7 cellular contexts compared by ENCODE assay signal in the genomic region with DNA sequence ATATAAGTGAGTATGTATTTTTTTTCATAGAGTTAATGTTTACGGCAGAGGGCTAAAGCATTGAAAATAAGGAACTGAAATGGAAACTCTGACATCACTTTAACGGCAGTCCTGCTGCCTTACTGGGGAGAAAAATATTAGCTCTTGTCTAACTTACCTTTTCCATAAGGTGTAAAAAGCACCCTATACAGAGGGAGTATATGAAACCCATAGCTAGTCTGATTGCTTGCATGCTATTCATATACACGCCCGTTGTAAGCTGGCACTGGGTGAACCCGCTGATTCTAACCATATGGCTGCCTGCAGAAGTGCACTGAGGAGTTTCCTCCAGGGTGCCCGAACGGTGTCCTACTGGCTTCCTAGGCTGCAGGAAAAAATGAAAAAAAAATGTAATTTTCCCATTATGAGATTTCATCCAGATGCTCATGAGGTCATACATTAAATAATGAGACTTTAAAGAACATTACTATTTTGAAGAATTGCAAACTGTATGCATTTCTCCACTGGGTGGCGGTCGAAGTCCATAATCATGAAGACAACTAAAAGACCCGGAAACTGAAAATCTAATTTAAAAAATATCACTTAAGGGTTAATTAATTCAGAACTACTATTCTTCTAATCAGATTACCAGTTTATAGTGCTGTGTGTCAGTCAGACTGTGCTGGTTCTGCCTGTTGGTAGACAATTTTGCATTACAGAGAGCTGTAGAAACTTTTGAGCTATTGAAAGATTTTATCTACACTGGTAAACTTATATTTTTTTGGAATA.
A peak's percentile ranks its signal among the peaks of the same experiment; 100 is the strongest.
DNase-seq lines count a peak whose midpoint lies in the region; ATAC-seq and TF ChIP-seq lines count a peak whose summit lies in the region.

No MANE protein-coding gene starts in this region.

- TF ChIP-seq RAD21 in IMR-90 (IDR thresholded peaks at IDR 0.05; ENCODE audit: low read length) = peak; percentile 28; the same call in 1 of the 2 replicates

- H3K4me2 ChIP-seq in IMR-90 (ENCODE audit: low read depth, low read length) = no peak overlapping the region

- H2BK5ac ChIP-seq in IMR-90 (ENCODE audit: low read depth, low read length, poor library complexity, severe bottlenecking) = no peak overlapping the region

- no peak overlapping the region for H4K8ac ChIP-seq in IMR-90 (ENCODE audit: low read depth in 2 of 2, low read length in 2 of 2)

- TF ChIP-seq CTCF in GM12874 (IDR thresholded peaks at IDR 0.05; ENCODE audit: insufficient read depth, low read depth, low read length) = peak; percentile 30; the same call in 1 of the 2 replicates
- peak; percentile 41 for TF ChIP-seq CTCF in IMR-90 (conservative IDR thresholded peaks at IDR 0.05; ENCODE audit: low read depth, low read length)

- no peaks in the 10 kb centered on the region for H3K9me1 ChIP-seq in IMR-90 (ENCODE audit: insufficient read depth, low read length)

- no peaks in the 10 kb centered on the region for H3K79me1 ChIP-seq in IMR-90 (ENCODE audit: low read depth in 1 of 2, low read length in 2 of 2)

- no peak overlapping the region for H3K4me3 ChIP-seq in IMR-90 (ENCODE audit: insufficient read depth, low read depth, low read length)

- no TSS peak for BruUV-seq in IMR-90 (replicated peaks; lab: Mats Ljungman, UMichigan)

- no peak overlapping the region for H3K9ac ChIP-seq in IMR-90 (ENCODE audit: low read depth, low read length)

- H2AK9ac ChIP-seq in IMR-90 (replicated peaks; ENCODE audit: low read depth, low read length, poor library complexity) = no peak overlapping the region

- H3K14ac ChIP-seq in IMR-90 (replicated peaks; ENCODE audit: low read depth, low read length) = no peak overlapping the region

- H3K27ac ChIP-seq in IMR-90 (ENCODE audit: insufficient read depth, low read length) = no peak overlapping the region

- H3K4me1 Mint-ChIP-seq in activated CD8-positive, alpha-beta T cell treated with anti-CD3 and anti-CD28 coated beads, Interleukin-2, amount 10 ng/mL, durations not matched to agents 7 days and 5 days (ENCODE audit: low read depth) = no peaks in the 10 kb centered on the region
- peaks cover 0 to 15% (median 5%) of the 10 kb centered on the region in 3 donors for H3K4me1 Mint-ChIP-seq in naive B cell

- H2BK15ac ChIP-seq in IMR-90 (ENCODE audit: low read depth, low read length) = no peak overlapping the region

- no peaks in the 10 kb centered on the region for H3K27me3 ChIP-seq in IMR-90 (ENCODE audit: control insufficient read depth, insufficient read depth, low read length)

- H3K9me3 ChIP-seq in IMR-90 (ENCODE audit: control insufficient read depth, insufficient read depth, low read length) = no peaks in the 10 kb centered on the region

- dilution Hi-C loops in IMR-90 (cut with HindIII; ENCODE audit: low sequenced_read_pairs, unreplicated experiment) = no loop called here

- no peak overlapping the region for H3K56ac ChIP-seq in IMR-90 (ENCODE audit: extremely low read depth, insufficient read depth, low read length)

- H4K91ac ChIP-seq in IMR-90 (ENCODE audit: insufficient read depth, low read depth, low read length) = no peak overlapping the region

- intact Hi-C loops in IMR-90 (cut with micrococcal nuclease) = no loop called here

- H3K4me3 Mint-ChIP-seq in activated CD8-positive, alpha-beta T cell treated with anti-CD3 and anti-CD28 coated beads, Interleukin-2, amount 10 ng/mL, durations not matched to agents 7 days and 5 days = no peak overlapping the region
- H3K4me3 Mint-ChIP-seq in naive B cell = peak overlapping the region in 6 of 8 donors; percentile 16 to 76 (median 46)

- POLR2A ChIA-PET in IMR-90 (lab: Charles Lee; ENCODE audit: unreplicated experiment) = no interaction called here
- POLR2A ChIA-PET in activated CD8-positive, alpha-beta T cell treated with anti-CD3 and anti-CD28 coated beads, Interleukin-2, amount 10 ng/mL, durations not matched to agents 7 days and 5 days (lab: Charles Lee) = no interaction called here

- no peak overlapping the region for H3K4ac ChIP-seq in IMR-90 (ENCODE audit: low read depth, low read length)

- H3K27me3 Mint-ChIP-seq in activated CD8-positive, alpha-beta T cell treated with anti-CD3 and anti-CD28 coated beads, Interleukin-2, amount 10 ng/mL, durations not matched to agents 7 days and 5 days (ENCODE audit: low read depth) = peaks cover 2% of the 10 kb centered on the region
- H3K27me3 Mint-ChIP-seq in naive B cell = no peaks in the 10 kb centered on the region

- no peaks in the 10 kb centered on the region for H3K4me1 ChIP-seq in IMR-90 (ENCODE audit: control insufficient read depth, insufficient read depth, low read length)

- no peak overlapping the region for H2BK20ac ChIP-seq in IMR-90 (ENCODE audit: low read depth, low read length)

- in situ Hi-C loops in IMR-90 (cut with MboI; ENCODE audit: low sequenced_read_pairs) = no loop called here

- H3K9me3 Mint-ChIP-seq in activated CD8-positive, alpha-beta T cell treated with anti-CD3 and anti-CD28 coated beads, Interleukin-2, amount 10 ng/mL, durations not matched to agents 7 days and 5 days (ENCODE audit: insufficient read depth) = no peaks in the 10 kb centered on the region
- H3K9me3 Mint-ChIP-seq in naive B cell = peaks cover 0 to 2% (median 0%) of the 10 kb centered on the region in 7 donors

- WGBS in IMR-90 (ENCODE audit: extremely low coverage in 2 of 2, insufficient read length in 1 of 2), 2 experiments = 83% methylated on average over 3 of the region's 10 CpGs; no CpG with 5 or more reads in 1 of the 2 experiments

- H3K23ac ChIP-seq in IMR-90 (ENCODE audit: low read depth, low read length) = no peak overlapping the region

- no peak overlapping the region for H2BK120ac ChIP-seq in IMR-90 (ENCODE audit: low read depth, low read length)

- no peak overlapping the region for H3K18ac ChIP-seq in IMR-90 (ENCODE audit: low read depth, low read length)

- ATAC-seq in GM21529 (IDR thresholded peaks at IDR 0.05; ENCODE audit: unreplicated experiment) = peak; percentile 93
- ATAC-seq in IMR-90 (ENCODE audit: low read depth) = no peak
- ATAC-seq in activated CD8-positive, alpha-beta T cell treated with anti-CD3 and anti-CD28 coated beads, Interleukin-2, amount 10 ng/mL, durations not matched to agents 7 days and 5 days = no peak
- ATAC-seq in naive B cell (ENCODE audit: low read depth in 2 of 2) = peak; percentile 41 to 56

- no peak overlapping the region for H2AFZ ChIP-seq in IMR-90 (replicated peaks; ENCODE audit: low read length, poor library complexity)

- H3K36me3 ChIP-seq in IMR-90 (ENCODE audit: control insufficient read depth, insufficient read depth, low read length) = no peaks in the 10 kb centered on the region

- DNase-seq in IMR-90 (peak; percentile 2), naive B cell (no peak), NK-92 (lab: John Stamatoyannopoulos, UW; ENCODE audit: unreplicated experiment) (no peak), kidney glomerular epithelial cell (lab: John Stamatoyannopoulos, UW) (no peak)
- DNase-seq in activated CD8-positive, alpha-beta T cell treated with anti-CD3 and anti-CD28 coated beads, Interleukin-2, amount 10 ng/mL, durations not matched to agents 7 days and 5 days = peak; percentile 41

- H3K27ac Mint-ChIP-seq in activated CD8-positive, alpha-beta T cell treated with anti-CD3 and anti-CD28 coated beads, Interleukin-2, amount 10 ng/mL, durations not matched to agents 7 days and 5 days = no peak overlapping the region
- H3K27ac Mint-ChIP-seq in naive B cell = no peak overlapping the region

- TF ChIP-seq POLR2A in IMR-90 (IDR thresholded peaks at IDR 0.05; ENCODE audit: low read depth, low read length) = no peak

- H2AK5ac ChIP-seq in IMR-90 (ENCODE audit: low read depth, low read length) = no peak overlapping the region

- H3K36me3 Mint-ChIP-seq in activated CD8-positive, alpha-beta T cell treated with anti-CD3 and anti-CD28 coated beads, Interleukin-2, amount 10 ng/mL, durations not matched to agents 7 days and 5 days (ENCODE audit: low read depth) = no peaks in the 10 kb centered on the region
- H3K36me3 Mint-ChIP-seq in naive B cell = no peaks in the 10 kb centered on the region

- CTCF ChIA-PET in IMR-90 (lab: Yijun Ruan, JAX) = interaction anchor here (0.6 kb wide), 1 partner anchor 252 kb away, joined by 3 read pairs; no protein-coding TSS in a partner anchor
- CTCF ChIA-PET in activated CD8-positive, alpha-beta T cell treated with anti-CD3 and anti-CD28 coated beads, Interleukin-2, amount 10 ng/mL, durations not matched to agents 7 days and 5 days (lab: Charles Lee) = interaction anchor here (0.6 to 1.4 kb wide), 8 partner anchors 9 to 496 kb away, joined by 3 to 5 read pairs (median 3); partner anchors contain the start of gene NTS

- H4K5ac ChIP-seq in IMR-90 (ENCODE audit: low read depth, low read length) = no peak overlapping the region

- H4K20me1 ChIP-seq in IMR-90 (ENCODE audit: insufficient read depth, low read length) = no peaks in the 10 kb centered on the region

TF ChIP-seq in IMR-90, 13 proteins besides CTCF, POLR2A, EP300 and RAD21:
- TF ChIP-seq FOS (IDR thresholded peaks at IDR 0.05; ENCODE audit: low read depth, low read length) (no peak), RCOR1 (IDR thresholded peaks at IDR 0.05; ENCODE audit: insufficient replicate concordance, low read length) (no peak), SMC3 (IDR thresholded peaks at IDR 0.05; ENCODE audit: low read depth, low read length) (no peak; the same call in 1 of the 2 replicates), CEBPB (IDR thresholded peaks at IDR 0.05; ENCODE audit: low read depth, low read length) (no peak), MXI1 (IDR thresholded peaks at IDR 0.05; ENCODE audit: borderline replicate concordance, low read depth, low read length) (no peak), USF2 (IDR thresholded peaks at IDR 0.05; ENCODE audit: low read depth, low read length) (no peak), MAZ (IDR thresholded peaks at IDR 0.05; ENCODE audit: borderline replicate concordance, low read depth, low read length) (no peak)
TF ChIP-seq in IMR-90: peak in this region for 0.

Comparison
In these comparisons a context has a peak if more than half of its experiments do, and no peak if none do; other contexts are left out.
1. ATAC-seq: peak in GM21529 (single experiment) and naive B cell (2 of 2); none in IMR-90 (single experiment) and activated CD8-positive, alpha-beta T cell treated with anti-CD3 and anti-CD28 coated beads, Interleukin-2, amount 10 ng/mL, durations not matched to agents 7 days and 5 days (single experiment).
2. DNase-seq: peak in IMR-90 (single experiment) and activated CD8-positive, alpha-beta T cell treated with anti-CD3 and anti-CD28 coated beads, Interleukin-2, amount 10 ng/mL, durations not matched to agents 7 days and 5 days (single experiment); none in naive B cell (single experiment), NK-92 (single experiment) and kidney glomerular epithelial cell (single experiment).